Comparison of ENCODE assay signal across 8 cellular contexts in the genomic region with DNA sequence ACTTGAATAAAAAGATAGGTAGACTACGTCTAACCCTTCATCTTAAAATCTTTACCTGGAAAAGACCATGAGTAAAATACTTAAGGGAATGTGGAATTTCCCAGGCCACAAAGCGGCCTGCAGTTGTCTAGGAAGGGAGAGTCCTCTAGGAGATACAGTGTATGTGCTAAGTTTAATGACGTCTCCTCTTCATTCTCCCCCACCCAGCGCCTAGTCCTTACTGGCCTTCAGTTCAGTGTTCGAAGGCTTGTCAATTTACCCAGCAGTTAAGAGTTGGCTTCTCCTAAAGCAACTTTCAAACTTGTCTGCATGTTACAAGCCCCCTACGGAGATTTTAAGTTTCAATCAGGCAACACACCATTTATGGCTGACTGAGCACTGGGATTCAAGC. TPM values are rescaled to one million over a fixed set of nuclear protein-coding genes. Genes with fewer than 3 reads are reported as not detected.
DNase-seq lines count a peak whose midpoint lies in the region; ATAC-seq and TF ChIP-seq lines count a peak whose summit lies in the region.

No MANE protein-coding gene starts in this region.

- intact Hi-C loops in activated CD4-positive, alpha-beta T cell treated with anti-CD3 and anti-CD28 coated beads for 36 hours (cut with DNase I, micrococcal nuclease) = loop anchor here (2.0 to 5.0 kb wide), 5 partner anchors 150 to 1700 kb away; a partner anchor contains a TSS
- intact Hi-C loops in psoas muscle (cut with DNase I) = loop anchor here in 1 of 2 donors (2.0 kb wide), 1 partner anchor 34 kb away; a partner anchor contains a TSS

- H3K4me3 ChIP-seq in esophagus (ENCODE audit: low read depth in 1 of 2, low read length in 2 of 2) (peak overlapping the region; percentile 4 to 97), psoas muscle (peak overlapping the region; percentile 87)

- H3K27me3 ChIP-seq in esophagus (ENCODE audit: control insufficient read depth in 1 of 2, insufficient read depth in 2 of 2, low read length in 2 of 2) (no peaks in the 10 kb centered on the region), psoas muscle (ENCODE audit: insufficient read depth in 3 of 3, low read length in 2 of 3) (no peaks in the 10 kb centered on the region)

- H3K27ac Mint-ChIP-seq in activated CD4-positive, alpha-beta T cell treated with anti-CD3 and anti-CD28 coated beads for 36 hours = peak overlapping the region; percentile 100

- CTCF ChIA-PET in activated CD4-positive, alpha-beta T cell treated with anti-CD3 and anti-CD28 coated beads for 36 hours (lab: Charles Lee) = interaction anchor here (0.8 to 1.9 kb wide), 3 partner anchors 8 to 77 kb away, joined by 3 to 8 read pairs (median 3); a partner anchor contains a TSS

- POLR2A ChIA-PET in activated CD4-positive, alpha-beta T cell treated with anti-CD3 and anti-CD28 coated beads for 36 hours (lab: Charles Lee) = interaction anchor here (0.9 to 7.0 kb wide), 25 partner anchors 8 to 1768 kb away, joined by 3 to 542 read pairs (median 23); a partner anchor contains a TSS

- no peak for TF ChIP-seq CTCF in psoas muscle (IDR thresholded peaks at IDR 0.05)

- H3K4me3 Mint-ChIP-seq in activated CD4-positive, alpha-beta T cell treated with anti-CD3 and anti-CD28 coated beads for 36 hours = peak overlapping the region; percentile 82

- no peaks in the 10 kb centered on the region for H3K4me1 ChIP-seq in esophagus (ENCODE audit: control insufficient read depth in 2 of 2, insufficient read depth in 2 of 2, low read length in 1 of 2)
- H3K4me1 ChIP-seq in psoas muscle = peaks cover 13% of the 10 kb centered on the region

- H3K36me3 ChIP-seq in esophagus (ENCODE audit: control insufficient read depth in 2 of 2, insufficient read depth in 2 of 2, low read length in 1 of 2) = no peaks in the 10 kb centered on the region
- peaks cover 0 to 4% of the 10 kb centered on the region in 2 donors for H3K36me3 ChIP-seq in psoas muscle (ENCODE audit: insufficient read depth in 1 of 2, low read depth in 1 of 2)

- peaks cover 32% of the 10 kb centered on the region for H3K36me3 Mint-ChIP-seq in activated CD4-positive, alpha-beta T cell treated with anti-CD3 and anti-CD28 coated beads for 36 hours (ENCODE audit: low read depth)

- no peaks in the 10 kb centered on the region for H3K9me3 Mint-ChIP-seq in activated CD4-positive, alpha-beta T cell treated with anti-CD3 and anti-CD28 coated beads for 36 hours (ENCODE audit: low read depth)

- 58 to 61% methylated on average over 6 of the region's 6 CpGs for WGBS in esophagus, 2 donors
- WGBS in psoas muscle, 3 donors = 71 to 78% (median 74%) methylated on average over 6 of the region's 6 CpGs

- DNase-seq in activated CD4-positive, alpha-beta T cell treated with anti-CD3 and anti-CD28 coated beads for 36 hours = no peak
- no peak for DNase-seq in activated CD4-positive, alpha-beta T cell treated with anti-CD3 and anti-CD28 coated beads, Interleukin-2, amount 50 U/mL, for 4 hours
- DNase-seq in SKM-1 treated with dmso at 0.1 percent for 144 hours (lab: John Stamatoyannopoulos, UW; ENCODE audit: unreplicated experiment) (peak; percentile 37), psoas muscle (no peak), HT-29 (ENCODE audit: low spot score) (no peak), Ammon's horn (ENCODE audit: low spot score) (no peak)

- H3K9me3 ChIP-seq in esophagus (ENCODE audit: control insufficient read depth in 2 of 2, insufficient read depth in 1 of 2, low read depth in 1 of 2, low read length in 1 of 2) (no peaks in the 10 kb centered on the region), psoas muscle (no peaks in the 10 kb centered on the region)

- H3K27me3 Mint-ChIP-seq in activated CD4-positive, alpha-beta T cell treated with anti-CD3 and anti-CD28 coated beads for 36 hours = peaks cover 3% of the 10 kb centered on the region

- ATAC-seq in activated CD4-positive, alpha-beta T cell treated with anti-CD3 and anti-CD28 coated beads for 36 hours = no peak
- no peak for ATAC-seq in psoas muscle
- ATAC-seq in HG03045 (IDR thresholded peaks at IDR 0.05; ENCODE audit: unreplicated experiment) = no peak

- peak overlapping the region; percentile 85 to 97 for H3K27ac ChIP-seq in esophagus (ENCODE audit: low read depth in 2 of 2, low read length in 1 of 2)
- H3K27ac ChIP-seq in psoas muscle = peak overlapping the region; percentile 97

- peaks cover 28% of the 10 kb centered on the region for H3K4me1 Mint-ChIP-seq in activated CD4-positive, alpha-beta T cell treated with anti-CD3 and anti-CD28 coated beads for 36 hours

RNA-seq across cellular contexts. Expression of a gene that starts 35.2 kb away (rescaled TPM):
- total RNA-seq in activated CD4-positive, alpha-beta T cell treated with anti-CD3 and anti-CD28 coated beads for 36 hours = 1 to 10 TPM; 1.1 to 1.4 TPM
- polyA plus RNA-seq in esophagus (1 to 10 TPM; 2.2 to 2.6 TPM), psoas muscle (1 to 10 TPM in 1 of 3 donors, under 1 TPM in 2; 0.32 to 1.2 (median 0.40) TPM)
- total RNA-seq in psoas muscle = 1 to 10 TPM in 3 of 4 donors, under 1 TPM in 1; 0.99 to 2.7 (median 1.6) TPM
- 7.3 and 8.7 TPM in 2 replicates for total RNA-seq in HT-29 (2014; rRNA removed; shearing (Covaris generic))
